2 cellular contexts compared by ENCODE assay signal in the genomic region with DNA sequence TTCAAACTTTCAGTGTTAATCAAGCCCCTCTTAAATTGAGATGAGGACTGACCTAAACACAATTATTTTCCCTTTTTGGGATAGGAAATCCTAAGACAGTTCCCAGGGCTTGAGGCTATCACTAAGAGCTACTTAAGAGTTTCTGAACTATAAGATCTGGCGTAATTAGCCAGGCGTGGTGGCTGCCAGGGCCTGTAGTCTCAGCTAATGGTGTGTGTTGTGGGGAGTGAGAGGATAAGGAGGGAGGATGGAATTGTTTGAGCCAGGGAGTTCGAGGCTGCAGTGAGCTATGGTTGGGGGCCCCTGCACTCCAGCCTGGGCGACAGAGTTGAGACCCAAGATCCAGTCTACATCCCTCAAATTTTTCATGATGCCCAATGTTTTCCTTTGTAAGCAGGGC.
TF ChIP-seq lines count a peak whose summit lies in the region.

No MANE protein-coding gene starts in this region.

TF ChIP-seq in GM23338, 12 proteins besides CTCF, POLR2A, EP300 and RAD21 (continues in another document):
- TF ChIP-seq STAT1 (IDR thresholded peaks at IDR 0.05; ENCODE audit: unreplicated experiment) (no peak), ZNF462 (CRISPR knock-in tag; IDR thresholded peaks at IDR 0.05) (no peak), EZH2 (IDR thresholded peaks at IDR 0.05; ENCODE audit: low read depth, unreplicated experiment) (no peak), ZNF114 (CRISPR knock-in tag; IDR thresholded peaks at IDR 0.05) (no peak), JUNB (IDR thresholded peaks at IDR 0.05; ENCODE audit: unreplicated experiment) (no peak), NANOG (IDR thresholded peaks at IDR 0.05; ENCODE audit: borderline replicate concordance) (no peak), ZNF331 (CRISPR knock-in tag; IDR thresholded peaks at IDR 0.05; ENCODE audit: low read depth) (no peak), POLR2AphosphoS5 (IDR thresholded peaks at IDR 0.05; ENCODE audit: low read depth) (no peak), CREB1 (CRISPR knock-in tag; IDR thresholded peaks at IDR 0.05; ENCODE audit: low read depth) (no peak), EZH2phosphoT487 (IDR thresholded peaks at IDR 0.05; ENCODE audit: unreplicated experiment) (no peak)
- TF ChIP-seq, protein P1, sequence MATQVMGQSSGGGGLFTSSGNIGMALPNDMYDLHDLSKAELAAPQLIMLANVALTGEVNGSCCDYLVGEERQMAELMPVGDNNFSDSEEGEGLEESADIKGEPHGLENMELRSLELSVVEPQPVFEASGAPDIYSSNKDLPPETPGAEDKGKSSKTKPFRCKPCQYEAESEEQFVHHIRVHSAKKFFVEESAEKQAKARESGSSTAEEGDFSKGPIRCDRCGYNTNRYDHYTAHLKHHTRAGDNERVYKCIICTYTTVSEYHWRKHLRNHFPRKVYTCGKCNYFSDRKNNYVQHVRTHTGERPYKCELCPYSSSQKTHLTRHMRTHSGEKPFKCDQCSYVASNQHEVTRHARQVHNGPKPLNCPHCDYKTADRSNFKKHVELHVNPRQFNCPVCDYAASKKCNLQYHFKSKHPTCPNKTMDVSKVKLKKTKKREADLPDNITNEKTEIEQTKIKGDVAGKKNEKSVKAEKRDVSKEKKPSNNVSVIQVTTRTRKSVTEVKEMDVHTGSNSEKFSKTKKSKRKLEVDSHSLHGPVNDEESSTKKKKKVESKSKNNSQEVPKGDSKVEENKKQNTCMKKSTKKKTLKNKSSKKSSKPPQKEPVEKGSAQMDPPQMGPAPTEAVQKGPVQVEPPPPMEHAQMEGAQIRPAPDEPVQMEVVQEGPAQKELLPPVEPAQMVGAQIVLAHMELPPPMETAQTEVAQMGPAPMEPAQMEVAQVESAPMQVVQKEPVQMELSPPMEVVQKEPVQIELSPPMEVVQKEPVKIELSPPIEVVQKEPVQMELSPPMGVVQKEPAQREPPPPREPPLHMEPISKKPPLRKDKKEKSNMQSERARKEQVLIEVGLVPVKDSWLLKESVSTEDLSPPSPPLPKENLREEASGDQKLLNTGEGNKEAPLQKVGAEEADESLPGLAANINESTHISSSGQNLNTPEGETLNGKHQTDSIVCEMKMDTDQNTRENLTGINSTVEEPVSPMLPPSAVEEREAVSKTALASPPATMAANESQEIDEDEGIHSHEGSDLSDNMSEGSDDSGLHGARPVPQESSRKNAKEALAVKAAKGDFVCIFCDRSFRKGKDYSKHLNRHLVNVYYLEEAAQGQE (IDR thresholded peaks at IDR 0.05; ENCODE audit: unreplicated experiment): no peak

TF ChIP-seq in endothelial cell of umbilical vein, 7 proteins besides CTCF, POLR2A, EP300 and RAD21:
- TF ChIP-seq GATA2 (IDR thresholded peaks at IDR 0.05; ENCODE audit: insufficient read depth, insufficient read length, low read depth, low read length): no peak
- TF ChIP-seq FOS (IDR thresholded peaks at IDR 0.05; ENCODE audit: borderline replicate concordance, insufficient read depth, low read length): no peak
- no peak for TF ChIP-seq POLR2AphosphoS5 (IDR thresholded peaks at IDR 0.05; ENCODE audit: insufficient read depth, low read depth, low read length)
- TF ChIP-seq MYC (IDR thresholded peaks at IDR 0.05; ENCODE audit: low read depth, low read length): no peak
- TF ChIP-seq JUN (IDR thresholded peaks at IDR 0.05; ENCODE audit: borderline replicate concordance, insufficient read depth, insufficient read length, low read depth): no peak
- no peak for TF ChIP-seq MAX (IDR thresholded peaks at IDR 0.05; ENCODE audit: insufficient read depth, insufficient read length)
- no peak for TF ChIP-seq EZH2 (IDR thresholded peaks at IDR 0.05; ENCODE audit: borderline replicate concordance, low read depth, low read length, severe bottlenecking)
